Comparison of ENCODE assay signal across 8 cellular contexts in genomic region chr9:19028835-19029451, GRCh38. TPM values are rescaled to one million over a fixed set of nuclear protein-coding genes. Genes with fewer than 3 reads are reported as not detected.
DNase-seq lines count a peak whose midpoint lies in the region; ATAC-seq, FAIRE-seq and TF ChIP-seq lines count a peak whose summit lies in the region.

No MANE protein-coding gene starts in this region.

- TF ChIP-seq EP300 in suprapubic skin (IDR thresholded peaks at IDR 0.05) = no peak

- H3K9me3 ChIP-seq in Karpas-422 (ENCODE audit: low read length) = no peaks in the 10 kb centered on the region
- no peaks in the 10 kb centered on the region for H3K9me3 ChIP-seq in PC-3 (ENCODE audit: low read length)
- H3K9me3 ChIP-seq in mammary epithelial cell (replicated peaks; ENCODE audit: insufficient read depth, low read length) = no peaks in the 10 kb centered on the region
- H3K9me3 ChIP-seq in keratinocyte (ENCODE audit: control insufficient read depth, low read depth, low read length) = no peaks in the 10 kb centered on the region
- no peaks in the 10 kb centered on the region for H3K9me3 ChIP-seq in suprapubic skin

- no peak overlapping the region for H3K9ac ChIP-seq in Karpas-422 (ENCODE audit: low read length)
- H3K9ac ChIP-seq in PC-3 (ENCODE audit: low read length) = no peak overlapping the region
- H3K9ac ChIP-seq in mammary epithelial cell (ENCODE audit: insufficient read depth, low read length) = no peak overlapping the region
- H3K9ac ChIP-seq in keratinocyte (ENCODE audit: control insufficient read depth, extremely low read depth, insufficient read depth, low read length) = no peak overlapping the region

- no peaks in the 10 kb centered on the region for H3K36me3 ChIP-seq in Karpas-422 (ENCODE audit: insufficient read depth, low read length)
- no peaks in the 10 kb centered on the region for H3K36me3 ChIP-seq in PC-3 (ENCODE audit: low read depth, low read length)
- no peaks in the 10 kb centered on the region for H3K36me3 ChIP-seq in mammary epithelial cell (ENCODE audit: insufficient read depth, low read length)
- no peaks in the 10 kb centered on the region for H3K36me3 ChIP-seq in keratinocyte (ENCODE audit: control insufficient read depth in 2 of 2, extremely low read depth in 1 of 2, insufficient read depth in 2 of 2, low read length in 2 of 2)
- H3K36me3 ChIP-seq in suprapubic skin = no peaks in the 10 kb centered on the region

- H3K4me2 ChIP-seq in Karpas-422 (ENCODE audit: low read depth, low read length, poor library complexity, severe bottlenecking) = no peak overlapping the region
- H3K4me2 ChIP-seq in PC-3 (ENCODE audit: low read length) = no peak overlapping the region
- no peak overlapping the region for H3K4me2 ChIP-seq in mammary epithelial cell (ENCODE audit: insufficient read depth, low read depth, low read length)
- no peak overlapping the region for H3K4me2 ChIP-seq in keratinocyte (ENCODE audit: control insufficient read depth, extremely low read depth, insufficient read depth, low read depth, low read length)

- no peaks in the 10 kb centered on the region for H3F3A ChIP-seq in PC-3 (ENCODE audit: low read length, unreplicated experiment)

- peak; percentile 86 for FAIRE-seq in keratinocyte (lab: Jason Lieb, UNC)

- H3K9me2 ChIP-seq in Karpas-422 (replicated peaks; ENCODE audit: insufficient read depth, low read length) = no peaks in the 10 kb centered on the region
- H3K9me2 ChIP-seq in PC-3 (replicated peaks; ENCODE audit: low read length) = no peaks in the 10 kb centered on the region

- TF ChIP-seq POLR2A in suprapubic skin (IDR thresholded peaks at IDR 0.05) = no peak

- POLR2A ChIA-PET in PC-3 (lab: Charles Lee; ENCODE audit: unreplicated experiment) = no interaction called here

- CTCF ChIA-PET in PC-3 (lab: Charles Lee) = interaction anchor here (0.5 to 1.0 kb wide), 3 partner anchors 589 to 1131 kb away, joined by 3 to 6 read pairs (median 4); no protein-coding TSS in a partner anchor
- CTCF ChIA-PET in mammary epithelial cell (lab: Charles Lee; ENCODE audit: low non-redundant PET) = interaction anchor here (0.6 to 0.7 kb wide), 3 partner anchors 159 to 838 kb away, joined by 3 to 7 read pairs (median 4); no protein-coding TSS in a partner anchor

- H2AFZ ChIP-seq in Karpas-422 (ENCODE audit: low read length) (no peak overlapping the region), PC-3 (ENCODE audit: low read length) (no peak overlapping the region), mammary epithelial cell (ENCODE audit: low read depth, low read length) (no peak overlapping the region), keratinocyte (ENCODE audit: control insufficient read depth, low read length) (no peak overlapping the region)

- H3K27ac ChIP-seq in Karpas-422 (ENCODE audit: low read length) (no peak overlapping the region), PC-3 (ENCODE audit: low read length) (no peak overlapping the region), mammary epithelial cell (ENCODE audit: insufficient read depth, low read depth, low read length) (no peak overlapping the region), keratinocyte (ENCODE audit: control insufficient read depth, insufficient read depth, low read length) (no peak overlapping the region), suprapubic skin (no peak overlapping the region)

- H3K4me1 ChIP-seq in Karpas-422 (ENCODE audit: low read length) = no peaks in the 10 kb centered on the region
- no peaks in the 10 kb centered on the region for H3K4me1 ChIP-seq in PC-3 (ENCODE audit: insufficient read depth, low read length)
- H3K4me1 ChIP-seq in mammary epithelial cell (ENCODE audit: insufficient read depth, low read length) = no peaks in the 10 kb centered on the region
- no peaks in the 10 kb centered on the region for H3K4me1 ChIP-seq in keratinocyte (ENCODE audit: control insufficient read depth, extremely low read depth, insufficient read depth, low read length)
- H3K4me1 ChIP-seq in suprapubic skin = peaks cover 7% of the 10 kb centered on the region

- H3K4me3 ChIP-seq in Karpas-422 (ENCODE audit: low read length) (no peak overlapping the region), PC-3 (ENCODE audit: low read length) (no peak overlapping the region), mammary epithelial cell (replicated peaks in 1 of 3; ENCODE audit: insufficient read depth in 1 of 3, low read depth in 2 of 3, low read length in 3 of 3) (no peak overlapping the region), keratinocyte (ENCODE audit: control insufficient read depth in 2 of 3, extremely low read depth in 1 of 3, insufficient read depth in 2 of 3, low read depth in 1 of 3, low read length in 3 of 3) (no peak overlapping the region), suprapubic skin (no peak overlapping the region)

- in situ Hi-C loops in G401 (cut with HindIII; ENCODE audit: low sequenced_read_pairs) (no loop called here), mammary epithelial cell (cut with MboI; ENCODE audit: low sequenced_read_pairs in 2 of 2) (loop anchor here (25.0 kb wide), 3 partner anchors 592 to 1217 kb away; no protein-coding TSS in a partner anchor)

- H3K9me1 ChIP-seq in keratinocyte (ENCODE audit: control insufficient read depth, extremely low read depth, insufficient read depth, low read length) = no peaks in the 10 kb centered on the region

- dilution Hi-C loops in mammary epithelial cell (cut with HindIII; ENCODE audit: low sequenced_read_pairs) (no loop called here), keratinocyte (cut with MboI; ENCODE audit: extremely low pct_ligation_motif_present, low sequenced_read_pairs) (no loop called here)

- peak; percentile 73 for DNase-seq in G401 (ENCODE audit: low spot score)
- DNase-seq in Karpas-422 = peak; percentile 77
- DNase-seq in PC-3 = peak; percentile 69
- peak; percentile 40 for DNase-seq in mammary epithelial cell
- DNase-seq in keratinocyte (ENCODE audit: low read depth, low spot score) = no peak
- no peak for DNase-seq in suprapubic skin (ENCODE audit: low spot score in 2 of 2)
- no peak for DNase-seq in T-helper 9 cell

- H3K79me2 ChIP-seq in Karpas-422 (ENCODE audit: low read length) = no peaks in the 10 kb centered on the region
- H3K79me2 ChIP-seq in PC-3 (ENCODE audit: low read length) = no peaks in the 10 kb centered on the region
- H3K79me2 ChIP-seq in mammary epithelial cell (ENCODE audit: insufficient read depth, low read length) = no peaks in the 10 kb centered on the region
- no peaks in the 10 kb centered on the region for H3K79me2 ChIP-seq in keratinocyte (ENCODE audit: control insufficient read depth, insufficient read depth, low read length)

- 25% methylated on average over 8 of the region's 8 CpGs for WGBS in mammary epithelial cell (ENCODE audit: low coverage, missing lambda C conversion rate)
- 28% methylated on average over 8 of the region's 8 CpGs for WGBS in suprapubic skin

- H3K27me3 ChIP-seq in Karpas-422 (ENCODE audit: low read length) (no peaks in the 10 kb centered on the region), PC-3 (ENCODE audit: low read length) (no peaks in the 10 kb centered on the region), mammary epithelial cell (ENCODE audit: insufficient read depth, low read length) (no peaks in the 10 kb centered on the region), keratinocyte (ENCODE audit: control insufficient read depth, extremely low read depth, insufficient read depth, low read length) (no peaks in the 10 kb centered on the region), suprapubic skin (no peaks in the 10 kb centered on the region)

- peak; percentile 70 for TF ChIP-seq CTCF in PC-3 (conservative IDR thresholded peaks at IDR 0.05; ENCODE audit: low read depth, low read length)
- TF ChIP-seq CTCF in mammary epithelial cell (conservative IDR thresholded peaks at IDR 0.05 in 1 of 2, IDR thresholded peaks at IDR 0.05 in 1 of 2; ENCODE audit: extremely low read depth in 1 of 2, insufficient read depth in 1 of 2, low read depth in 1 of 2, low read length in 2 of 2) = peak; percentile 58 to 72
- TF ChIP-seq CTCF in keratinocyte (optimal IDR thresholded peaks at IDR 0.05 in 1 of 3, IDR thresholded peaks at IDR 0.05 in 1 of 3, conservative IDR thresholded peaks at IDR 0.05 in 1 of 3; ENCODE audit: extremely low read depth in 1 of 3, insufficient read depth in 2 of 3, low read length in 3 of 3) = peak; percentile 55 to 76 (median 65)
- TF ChIP-seq CTCF in suprapubic skin (IDR thresholded peaks at IDR 0.05) = peak; percentile 56 to 58

- intact Hi-C loops in PC-3 (cut with micrococcal nuclease) = loop anchor here (1.0 to 10.0 kb wide), 5 partner anchors 204 to 1502 kb away; no protein-coding TSS in a partner anchor
- intact Hi-C loops in mammary epithelial cell (cut with micrococcal nuclease) = loop anchor here (1.0 to 5.0 kb wide), 5 partner anchors 428 to 1497 kb away; no protein-coding TSS in a partner anchor

- BruUV-seq in PC-3 (replicated peaks; lab: Mats Ljungman, UMichigan) (no TSS peak), mammary epithelial cell (replicated peaks; lab: Mats Ljungman, UMichigan) (no TSS peak)

- no peaks in the 10 kb centered on the region for H4K20me1 ChIP-seq in Karpas-422 (ENCODE audit: insufficient read depth, low read depth, low read length)
- H4K20me1 ChIP-seq in PC-3 (ENCODE audit: low read length) = no peaks in the 10 kb centered on the region
- no peaks in the 10 kb centered on the region for H4K20me1 ChIP-seq in mammary epithelial cell (ENCODE audit: insufficient read depth, low read length)
- H4K20me1 ChIP-seq in keratinocyte (ENCODE audit: control insufficient read depth, extremely low read depth, insufficient read depth, low read length) = no peaks in the 10 kb centered on the region

- ATAC-seq in GM21576 (IDR thresholded peaks at IDR 0.05; ENCODE audit: unreplicated experiment) (peak; percentile 77), PC-3 (peak; percentile 71)

RNA-seq across cellular contexts. Expression of gene SAXO1, which starts 4.1 kb away (rescaled TPM):
- total RNA-seq in G401 (2014; rRNA removed; shearing (Covaris generic)) = not detected in 2 replicates
- total RNA-seq in Karpas-422 (2014; rRNA removed; shearing (Covaris generic); ENCODE audit: low replicate concordance) = not detected in 2 replicates
- not detected in 2 replicates for total RNA-seq in PC-3 (2014; rRNA removed)
- total RNA-seq in mammary epithelial cell = not detected
- not detected for polyA plus RNA-seq in mammary epithelial cell
- polyA minus RNA-seq in mammary epithelial cell = not detected
- polyA plus RNA-seq in keratinocyte = not detected in 3 replicates
- not detected for polyA plus RNA-seq in keratinocyte (2011; ENCODE audit: low read depth)
- not detected in 2 replicates for polyA plus RNA-seq in keratinocyte (2011; cell fraction: cytosol; rRNA removed)
- 0.01 TPM in 2 replicates for polyA plus RNA-seq in keratinocyte (2011; cell fraction: nucleus; rRNA removed)
- polyA plus RNA-seq in keratinocyte (2012; ENCODE audit: low replicate concordance) = not detected in 2 replicates
- polyA minus RNA-seq in keratinocyte = not detected in 3 replicates
- not detected for polyA minus RNA-seq in keratinocyte (2011; cell fraction: cytosol; rRNA and poly(A)+ RNA removed)
- polyA minus RNA-seq in keratinocyte (2011; cell fraction: nucleus; rRNA and poly(A)+ RNA removed) = not detected in 2 replicates
- total RNA-seq in suprapubic skin = 1 to 10 TPM in 1 of 4 donors, under 1 TPM in 3; 0.05 to 1.5 (median 0.14) TPM

RNA-seq across cellular contexts. Expression of gene RRAGA, which starts 20.3 kb away (rescaled TPM):
- 33.0 and 44.3 TPM in 2 replicates for total RNA-seq in G401 (2014; rRNA removed; shearing (Covaris generic))
- total RNA-seq in Karpas-422 (2014; rRNA removed; shearing (Covaris generic); ENCODE audit: low replicate concordance) = 23.8 and 32.0 TPM in 2 replicates
- total RNA-seq in PC-3 (2014; rRNA removed) (13.0 and 16.8 TPM in 2 replicates), mammary epithelial cell (10 to 100 TPM; 57.3 to 87.5 TPM), suprapubic skin (10 to 100 TPM; 37.4 to 61.6 (median 57.8) TPM)
- polyA plus RNA-seq in mammary epithelial cell (141 TPM), keratinocyte (123 to 169 TPM (median 137 TPM) in 3 replicates)
- polyA minus RNA-seq in mammary epithelial cell (106 TPM), keratinocyte (53.0 to 106 TPM (median 91.6 TPM) in 3 replicates)
- polyA plus RNA-seq in keratinocyte (2011; ENCODE audit: low read depth) = 18.3 TPM
- 112 and 142 TPM in 2 replicates for polyA plus RNA-seq in keratinocyte (2011; cell fraction: cytosol; rRNA removed)
- 117 and 118 TPM in 2 replicates for polyA plus RNA-seq in keratinocyte (2011; cell fraction: nucleus; rRNA removed)
- 78.7 and 111 TPM in 2 replicates for polyA plus RNA-seq in keratinocyte (2012; ENCODE audit: low replicate concordance)
- 85.6 TPM for polyA minus RNA-seq in keratinocyte (2011; cell fraction: cytosol; rRNA and poly(A)+ RNA removed)
- 49.4 and 67.8 TPM in 2 replicates for polyA minus RNA-seq in keratinocyte (2011; cell fraction: nucleus; rRNA and poly(A)+ RNA removed)

Comparison
In these comparisons a context has a peak if more than half of its experiments do, and no peak if none do; other contexts are left out.
1. DNase-seq: peak in G401 (single experiment), Karpas-422 (single experiment), PC-3 (single experiment) and mammary epithelial cell (single experiment); none in keratinocyte (single experiment), suprapubic skin (0 of 2) and T-helper 9 cell (single experiment).
2. Peak in every context shown above with its lines, with median percentiles within 50 percentile points of each other: CTCF ChIP-seq.